Comparison of ENCODE assay signal across 16 cellular contexts in the genomic region with DNA sequence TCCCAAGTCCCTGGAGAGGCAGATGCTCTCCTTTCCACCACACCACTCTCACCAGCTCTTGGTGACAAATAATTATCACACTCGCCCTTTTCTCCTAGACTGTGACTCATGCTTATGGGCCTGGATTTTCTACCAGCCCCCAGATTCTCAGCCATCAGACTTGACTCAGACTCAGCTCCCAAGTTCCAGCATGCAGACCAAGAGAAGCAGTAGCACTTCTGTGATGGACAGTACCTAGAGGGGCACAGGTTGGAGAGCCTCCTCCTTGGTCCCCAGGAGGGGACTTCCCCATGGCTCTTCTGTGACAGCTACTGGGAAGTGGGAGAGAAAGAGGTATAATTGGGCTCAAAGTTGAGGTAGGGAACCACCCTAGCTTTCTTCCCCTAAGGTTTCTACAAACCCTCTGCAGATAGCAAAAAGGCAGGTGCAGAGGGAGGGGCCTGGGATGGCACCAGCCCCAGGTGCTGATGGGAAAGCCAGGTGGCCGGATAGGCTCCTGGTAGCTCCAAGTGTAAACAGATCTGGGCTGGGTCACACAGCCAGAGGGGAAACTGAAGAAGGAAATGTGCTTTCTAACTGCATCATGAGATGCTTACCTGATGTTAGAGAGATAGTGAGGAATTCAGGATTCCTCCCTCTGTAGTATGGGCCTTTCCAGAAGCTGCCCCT. TPM values are rescaled to one million over a fixed set of nuclear protein-coding genes. Genes with fewer than 3 reads are reported as not detected.
A peak's percentile ranks its signal among the peaks of the same experiment; 100 is the strongest.
DNase-seq lines count a peak whose midpoint lies in the region; TF ChIP-seq lines count a peak whose summit lies in the region.
"Had no signal": no experiment of that assay in that cellular context is flagged by ENCODE, and none has a peak within 500 bp of the region (broad histone marks: within the 10 kb centered on the region; RNA-seq: fewer than 3 reads in every experiment).

No MANE protein-coding gene starts in this region.

- H3K4me3 ChIP-seq in breast epithelium: no peak overlapping the region
- no peak overlapping the region for H3K4me3 ChIP-seq in fibroblast of mammary gland (ENCODE audit: control insufficient read depth, low read depth, low read length)
- H3K4me3 ChIP-seq: SJSA1 had no signal

- H3K36me3 ChIP-seq in breast epithelium: no peaks in the 10 kb centered on the region
- H3K36me3 ChIP-seq: SJSA1 had no signal

- H3K27ac ChIP-seq in breast epithelium: no peak overlapping the region
- H3K27ac ChIP-seq: SJSA1 had no signal

- POLR2A ChIA-PET in MCF 10A (lab: Yijun Ruan, JAX): interaction anchor here (0.6 to 1.1 kb wide), 2 partner anchors 25 to 27 kb away, joined by 3 read pairs; no protein-coding TSS in a partner anchor

- TF ChIP-seq CTCF in MCF 10A (IDR thresholded peaks at IDR 0.05; ENCODE audit: unreplicated experiment) (no peak), breast epithelium (IDR thresholded peaks at IDR 0.05) (no peak), fibroblast of mammary gland (conservative IDR thresholded peaks at IDR 0.05; ENCODE audit: control insufficient read depth, insufficient read depth, low read depth, low read length) (no peak)

- TF ChIP-seq POLR2A in breast epithelium (IDR thresholded peaks at IDR 0.05) (no peak), erythroblast (IDR thresholded peaks at IDR 0.05; ENCODE audit: low read length) (no peak)

- no peaks in the 10 kb centered on the region for H3K4me1 Mint-ChIP-seq in MCF 10A (ENCODE audit: insufficient read depth, unreplicated experiment)
- H3K4me1 Mint-ChIP-seq: B cell, memory B cell had no signal

- H3K9me3 ChIP-seq in breast epithelium: no peaks in the 10 kb centered on the region
- H3K9me3 ChIP-seq: SJSA1 had no signal

- no peaks in the 10 kb centered on the region for H3K4me1 ChIP-seq in breast epithelium
- H3K4me1 ChIP-seq: SJSA1 had no signal

- peak; percentile 18 for DNase-seq in MCF 10A (ENCODE audit: unreplicated experiment)
- no peak for DNase-seq in breast epithelium (ENCODE audit: low spot score in 2 of 2)
- DNase-seq in NCI-H510A treated with DMSO at 0.1 percent for 48 hours (lab: John Stamatoyannopoulos, UW): peak; percentile 76
- peak; percentile 55 for DNase-seq in fibroblast of mammary gland (ENCODE audit: low read depth)
- DNase-seq in amniotic stem cell (lab: John Stamatoyannopoulos, UW): no peak
- no peak for DNase-seq in NCI-H82 (lab: John Stamatoyannopoulos, UW)
- no peak for DNase-seq in HT-29 (ENCODE audit: low spot score)
- DNase-seq in erythroblast (lab: John Stamatoyannopoulos, UW): no peak
- DNase-seq: activated CD4-positive, alpha-beta T cell treated with anti-CD3 and anti-CD28 coated beads, Interleukin-2, amount 50 U/mL, for 1 hour; activated naive CD4-positive, alpha-beta T cell treated with anti-CD3 and anti-CD28 coated beads for 36 hours; hippocampal formation; NCI-H1048; retina had no signal

- no TSS peak for BruUV-seq in MCF 10A (replicated peaks; lab: Mats Ljungman, UMichigan)

- H3K36me3 Mint-ChIP-seq in MCF 10A (ENCODE audit: insufficient read depth, unreplicated experiment): no peaks in the 10 kb centered on the region
- H3K36me3 Mint-ChIP-seq: memory B cell had no signal

- intact Hi-C loops in MCF 10A (cut with micrococcal nuclease): no loop called here
- intact Hi-C loops in breast epithelium (cut with DNase I; ENCODE audit: low total_unique reads): no loop called here

- H3K27ac Mint-ChIP-seq in MCF 10A (ENCODE audit: low read depth, unreplicated experiment): no peak overlapping the region
- H3K27ac Mint-ChIP-seq: activated naive CD4-positive, alpha-beta T cell treated with anti-CD3 and anti-CD28 coated beads for 36 hours; B cell; memory B cell had no signal

- no peaks in the 10 kb centered on the region for H3K27me3 Mint-ChIP-seq in MCF 10A (ENCODE audit: insufficient read depth, unreplicated experiment)

- H3K4me3 Mint-ChIP-seq in MCF 10A (ENCODE audit: unreplicated experiment): no peak overlapping the region
- H3K4me3 Mint-ChIP-seq: activated naive CD4-positive, alpha-beta T cell treated with anti-CD3 and anti-CD28 coated beads for 36 hours; B cell; memory B cell had no signal

- no peaks in the 10 kb centered on the region for H3K9me3 Mint-ChIP-seq in MCF 10A (ENCODE audit: unreplicated experiment)
- H3K9me3 Mint-ChIP-seq: activated naive CD4-positive, alpha-beta T cell treated with anti-CD3 and anti-CD28 coated beads for 36 hours; memory B cell had no signal

- CTCF ChIA-PET in MCF 10A (lab: Yijun Ruan, JAX): interaction anchor here (0.6 to 1.9 kb wide), 3 partner anchors 17 to 200 kb away, joined by 3 to 6 read pairs (median 3); no protein-coding TSS in a partner anchor

- H3K27me3 ChIP-seq in breast epithelium: no peaks in the 10 kb centered on the region
- H3K27me3 ChIP-seq: SJSA1 had no signal

RNA-seq across cellular contexts. Expression of gene TCF23, which starts 4.1 kb away (rescaled TPM):
- not detected in 2 replicates for total RNA-seq in MCF 10A (2022)
- total RNA-seq in breast epithelium: not detected
- total RNA-seq in HT-29 (2014; rRNA removed; shearing (Covaris generic)): not detected in 2 replicates
- total RNA-seq: activated naive CD4-positive, alpha-beta T cell treated with anti-CD3 and anti-CD28 coated beads for 36 hours; SJSA1 had no signal

RNA-seq across cellular contexts. Expression of gene PRR30, which starts 13.7 kb away (rescaled TPM):
- not detected in 2 replicates for total RNA-seq in MCF 10A (2022)
- not detected for total RNA-seq in breast epithelium
- total RNA-seq in HT-29 (2014; rRNA removed; shearing (Covaris generic)): not detected in 2 replicates
- total RNA-seq: activated naive CD4-positive, alpha-beta T cell treated with anti-CD3 and anti-CD28 coated beads for 36 hours; B cell; SJSA1 had no signal

RNA-seq across cellular contexts. Expression of gene PREB, which starts 18.5 kb away (rescaled TPM):
- total RNA-seq in MCF 10A (2022) (55.1 and 68.5 TPM in 2 replicates), breast epithelium (100 to 1,000 TPM in 1 of 3 donors, 10 to 100 TPM in 2; 51.5 to 113 (median 69.4) TPM)
- total RNA-seq in HT-29 (2014; rRNA removed; shearing (Covaris generic)): 84.6 and 96.2 TPM in 2 replicates

RNA-seq across cellular contexts. Expression of gene ABHD1, which starts 29.3 kb away (rescaled TPM):
- total RNA-seq in MCF 10A (2022) (not detected in 2 replicates), breast epithelium (under 1 TPM in 2 of 3 donors, not detected in 1; 0.29 to 0.80 TPM)
- total RNA-seq in HT-29 (2014; rRNA removed; shearing (Covaris generic)): not detected in 2 replicates
- total RNA-seq: SJSA1 had no signal

RNA-seq across cellular contexts. Expression of gene CGREF1, which starts 34.0 kb away (rescaled TPM):
- total RNA-seq in MCF 10A (2022): 10.9 and 12.9 TPM in 2 replicates
- 10 to 100 TPM in 1 of 3 donors, 1 to 10 TPM in 2; 3.2 to 16.4 (median 3.4) TPM for total RNA-seq in breast epithelium
- 38.2 and 42.0 TPM in 2 replicates for total RNA-seq in HT-29 (2014; rRNA removed; shearing (Covaris generic))
- total RNA-seq: B cell had no signal

Comparison
In these comparisons a context has a peak if more than half of its experiments do, and no peak if none do; other contexts are left out.
1. DNase-seq: peak in MCF 10A (single experiment), NCI-H510A treated with DMSO at 0.1 percent for 48 hours (single experiment) and fibroblast of mammary gland (single experiment); none in breast epithelium (0 of 2), amniotic stem cell (single experiment), NCI-H82 (single experiment), HT-29 (single experiment) and erythroblast (0 of 2).